9 cellular contexts compared by ENCODE assay signal in the genomic region with DNA sequence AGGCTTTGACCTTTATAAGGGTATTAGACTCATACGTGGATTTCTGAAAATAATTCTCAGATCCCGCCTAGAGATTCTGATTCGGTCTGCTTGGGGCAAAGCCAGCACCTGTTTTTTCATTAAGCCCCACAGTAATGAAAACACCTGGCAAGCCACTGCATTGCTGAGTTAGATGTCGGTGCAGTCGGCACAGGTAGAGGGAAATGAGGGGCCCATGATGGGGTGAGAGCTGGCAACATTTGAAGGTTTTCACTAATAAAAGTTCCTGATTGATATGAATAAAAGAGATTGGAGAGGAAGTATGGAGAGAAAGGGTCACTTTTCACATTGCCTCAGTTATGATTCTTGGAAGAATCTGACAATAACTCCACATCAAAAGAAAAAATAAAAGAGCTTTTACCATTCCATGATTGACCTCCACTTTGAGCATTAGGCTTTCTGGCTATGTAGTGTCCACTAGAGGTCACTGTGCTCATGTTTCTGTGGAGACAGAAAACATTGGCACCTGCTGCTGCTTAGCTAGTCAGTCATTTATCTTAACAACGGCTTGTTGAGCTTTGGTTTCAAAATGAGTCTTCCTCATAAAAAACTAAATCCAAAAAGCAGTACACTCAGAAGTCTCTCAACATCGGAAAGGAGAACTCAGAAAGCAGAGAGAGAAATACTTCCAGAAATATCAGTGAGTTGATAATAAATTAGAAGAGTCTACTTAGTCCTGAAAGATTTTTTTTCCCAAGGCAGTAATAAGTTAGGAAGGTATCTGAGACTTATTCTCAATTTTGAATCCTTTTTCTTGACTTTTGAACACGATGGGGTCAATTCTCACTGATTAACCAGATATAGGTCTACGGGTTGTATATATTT. TPM values are rescaled to one million over a fixed set of nuclear protein-coding genes. Genes with fewer than 3 reads are reported as not detected.
DNase-seq lines count a peak whose midpoint lies in the region; FAIRE-seq and TF ChIP-seq lines count a peak whose summit lies in the region.
"Had no signal": no experiment of that assay in that cellular context is flagged by ENCODE, and none has a peak within 500 bp of the region (broad histone marks: within the 10 kb centered on the region; RNA-seq: fewer than 3 reads in every experiment).

No MANE protein-coding gene starts in this region.

- H3K27me3 ChIP-seq in Loucy (ENCODE audit: insufficient read depth, low read length, poor library complexity, severe bottlenecking) (no peaks in the 10 kb centered on the region), testis (no peaks in the 10 kb centered on the region)
- H3K27me3 ChIP-seq: SJSA1 had no signal

- no peaks in the 10 kb centered on the region for H3K9me2 ChIP-seq in Loucy (replicated peaks; ENCODE audit: low read depth, low read length)

- no peaks in the 10 kb centered on the region for H3K9me3 Mint-ChIP-seq in HFFc6

- no peaks in the 10 kb centered on the region for H3K79me2 ChIP-seq in Loucy (ENCODE audit: insufficient read depth, low read length)

- H4K20me1 ChIP-seq in Loucy (ENCODE audit: insufficient read depth, low read length, poor library complexity, severe bottlenecking), result no peaks in the 10 kb centered on the region

- no peak for TF ChIP-seq POLR2A in testis (IDR thresholded peaks at IDR 0.05)

- H3K27me3 Mint-ChIP-seq in HFFc6 (ENCODE audit: insufficient read depth), result peaks cover 10% of the 10 kb centered on the region

- FAIRE-seq in RCC 7860 (lab: Jason Lieb, UNC), result peak; percentile 72

- H3K9me3 ChIP-seq in Loucy (ENCODE audit: insufficient read depth, low read depth, low read length) (no peaks in the 10 kb centered on the region), testis (no peaks in the 10 kb centered on the region)
- H3K9me3 ChIP-seq: SJSA1 had no signal

- no peak overlapping the region for H3K9ac ChIP-seq in Loucy (ENCODE audit: low read depth, low read length, poor library complexity, severe bottlenecking)

- H3F3A ChIP-seq in Loucy (ENCODE audit: low read depth), result no peaks in the 10 kb centered on the region

- WGBS in testis, 2 donors, result 46 to 63% methylated on average over 9 of the region's 9 CpGs

- DNase-seq in AG10803 (ENCODE audit: low read depth), result peak; percentile 70
- DNase-seq in HFFc6, result peak; percentile 62
- peak; percentile 37 for DNase-seq in RCC 7860 (ENCODE audit: low spot score)
- DNase-seq in cerebellar nuclear complex (lab: John Stamatoyannopoulos, UW), result peak; percentile 3 to 33
- DNase-seq in kidney tubule cell (ENCODE audit: low spot score), result peak; percentile 79
- DNase-seq in testis, result peak; percentile 76

- peak overlapping the region; percentile 43; the same call in 1 of the 2 replicates for H2AFZ ChIP-seq in Loucy (ENCODE audit: low read length)

- H3K36me3 Mint-ChIP-seq in HFFc6 (ENCODE audit: low read depth), result no peaks in the 10 kb centered on the region

- intact Hi-C loops in testis (cut with DNase I; ENCODE audit: low total_unique reads), result no loop called here

- TF ChIP-seq CTCF in AG10803 (conservative IDR thresholded peaks at IDR 0.05; ENCODE audit: low read length) (peak; percentile 87), GM12875 (IDR thresholded peaks at IDR 0.05; ENCODE audit: borderline replicate concordance, insufficient read depth, low read depth, low read length) (peak; percentile 62; the same call in 1 of the 2 replicates), HFFc6 (IDR thresholded peaks at IDR 0.05) (peak; percentile 94), Loucy (conservative IDR thresholded peaks at IDR 0.05; ENCODE audit: low read length) (peak; percentile 94), testis (IDR thresholded peaks at IDR 0.05) (peak; percentile 51 to 72 (median 59))

- no peak overlapping the region for H3K27ac Mint-ChIP-seq in HFFc6

- H3K4me2 ChIP-seq in Loucy (ENCODE audit: low read depth, low read length, poor library complexity, severe bottlenecking), result peak overlapping the region; percentile 11

- H3K4me3 Mint-ChIP-seq in HFFc6, result no peak overlapping the region

- H3K36me3 ChIP-seq in Loucy (ENCODE audit: insufficient read depth, low read length), result no peaks in the 10 kb centered on the region
- no peaks in the 10 kb centered on the region for H3K36me3 ChIP-seq in testis (ENCODE audit: low read depth, missing control alignments)
- H3K36me3 ChIP-seq: SJSA1 had no signal

- H3K27ac ChIP-seq in testis, result no peak overlapping the region
- H3K27ac ChIP-seq: SJSA1 had no signal

- no peaks in the 10 kb centered on the region for H3K4me1 ChIP-seq in Loucy (ENCODE audit: insufficient read depth, low read length, poor library complexity, severe bottlenecking)
- H3K4me1 ChIP-seq in testis, result no peaks in the 10 kb centered on the region

- peaks cover 6% of the 10 kb centered on the region for H3K4me1 Mint-ChIP-seq in HFFc6 (ENCODE audit: low read depth)

- H3K4me3 ChIP-seq in AG10803 (ENCODE audit: low read length) (no peak overlapping the region), GM12875 (ENCODE audit: low read depth, low read length) (no peak overlapping the region), Loucy (ENCODE audit: low read length, poor library complexity, severe bottlenecking) (no peak overlapping the region), testis (no peak overlapping the region)
- H3K4me3 ChIP-seq: SJSA1 had no signal

RNA-seq across cellular contexts. Expression of a gene that starts 53.3 kb away (rescaled TPM):
- not detected for total RNA-seq in HFFc6 (2021; fragmentation: NEBNext Ultra II Directional; extraction: Animal tissue kit (Norgen Biotek cat#: 25700))
- total RNA-seq in testis, result 1 to 10 TPM; 1.4 to 2.0 TPM
- 0.46 TPM for polyA plus RNA-seq in testis (ENCODE audit: insufficient read depth, low read depth, low replicate concordance)

Comparison
In these comparisons a context has a peak if more than half of its experiments do, and no peak if none do; other contexts are left out.
1. DNase-seq: peak in every context shown above with its lines; median percentile 79 in kidney tubule cell; 76 in testis; 70 in AG10803; 62 in HFFc6; 37 in RCC 7860; 18 in cerebellar nuclear complex.